22 cellular contexts compared by ENCODE assay signal in the genomic region with DNA sequence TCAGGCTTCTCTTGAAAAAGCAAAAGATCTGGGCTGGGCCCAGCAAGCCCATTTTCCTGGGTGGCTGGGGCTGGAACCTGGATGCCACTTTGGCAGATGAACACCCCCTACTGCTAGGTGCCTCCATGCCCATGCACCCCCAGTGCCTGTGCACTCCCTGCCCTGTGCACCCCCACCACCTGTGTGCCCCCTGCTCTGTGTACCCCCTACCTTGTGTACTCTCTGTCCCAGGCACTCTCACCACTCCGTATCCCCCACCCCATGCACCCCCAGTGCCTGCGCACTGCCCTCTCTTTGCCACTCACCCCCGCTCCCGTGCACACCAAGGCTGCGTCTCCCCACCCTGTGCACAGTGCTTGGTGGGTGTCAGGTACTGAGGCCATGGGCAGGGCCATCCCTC. TPM values are rescaled to one million over a fixed set of nuclear protein-coding genes. Genes with fewer than 3 reads are reported as not detected.
DNase-seq lines count a peak whose midpoint lies in the region; ATAC-seq, FAIRE-seq and TF ChIP-seq lines count a peak whose summit lies in the region.
"Had no signal": no experiment of that assay in that cellular context is flagged by ENCODE, and none has a peak within 500 bp of the region (broad histone marks: within the 10 kb centered on the region; RNA-seq: fewer than 3 reads in every experiment).

No MANE protein-coding gene starts in this region.

- no peak overlapping the region for H2AK5ac ChIP-seq in H1 (ENCODE audit: low read depth, low read length)
- no peak overlapping the region for H2AK5ac ChIP-seq in trophoblast cell (ENCODE audit: low read length)

- H3K27me3 ChIP-seq in PC-9 (ENCODE audit: insufficient read depth, low read depth) (no peaks in the 10 kb centered on the region), H1 (replicated peaks in 1 of 4; ENCODE audit: control insufficient read depth in 3 of 4, extremely low read depth in 1 of 4, insufficient read depth in 3 of 4, low read length in 3 of 4) (no peaks in the 10 kb centered on the region), trophoblast cell (ENCODE audit: insufficient read depth, low read length) (no peaks in the 10 kb centered on the region), right lobe of liver (no peaks in the 10 kb centered on the region)

- no peak for FAIRE-seq in H1 (lab: Jason Lieb, UNC)
- FAIRE-seq: A204.1, GM12892, GM18507, HTR-8/SVneo had no signal

- H2BK5ac ChIP-seq in H1 (ENCODE audit: low read depth, low read length): no peak overlapping the region; the same call in 1 of the 2 replicates
- no peak overlapping the region for H2BK5ac ChIP-seq in trophoblast cell (ENCODE audit: low read depth, low read length, poor library complexity)

- no peak for TF ChIP-seq RAD21 in H1 (IDR thresholded peaks at IDR 0.05 in 1 of 2, conservative IDR thresholded peaks at IDR 0.05 in 1 of 2; ENCODE audit: low read depth in 2 of 2, low read length in 2 of 2)

- H3K23ac ChIP-seq in H1 (ENCODE audit: insufficient read length): no peak overlapping the region
- H3K23ac ChIP-seq in trophoblast cell (ENCODE audit: low read length): no peak overlapping the region

- H3K4me2 ChIP-seq in PC-9 (peak overlapping the region; percentile 85), H1 (ENCODE audit: insufficient read depth in 1 of 2, low read depth in 2 of 2, low read length in 2 of 2) (no peak overlapping the region), trophoblast cell (ENCODE audit: low read length) (no peak overlapping the region)
- H3K4me2 ChIP-seq: GM23338 had no signal

- peaks cover 37% of the 10 kb centered on the region for H3K36me3 Mint-ChIP-seq in Calu3 (ENCODE audit: insufficient read depth, unreplicated experiment)

- TF ChIP-seq CTCF in Calu3 (IDR thresholded peaks at IDR 0.05; ENCODE audit: unreplicated experiment): no peak
- TF ChIP-seq CTCF in PC-9 (conservative IDR thresholded peaks at IDR 0.05): no peak
- TF ChIP-seq CTCF in H1 (IDR thresholded peaks at IDR 0.05; ENCODE audit: control extremely low read depth in 1 of 3, insufficient read depth in 1 of 3, low read depth in 1 of 3, low read length in 3 of 3): no peak
- no peak for TF ChIP-seq CTCF in right lobe of liver (IDR thresholded peaks at IDR 0.05)

- no peak for TF ChIP-seq POLR2A in H1 (IDR thresholded peaks at IDR 0.05; ENCODE audit: control extremely low read depth in 1 of 2, low read depth in 2 of 2, low read length in 2 of 2)
- no peak for TF ChIP-seq POLR2A in right lobe of liver (IDR thresholded peaks at IDR 0.05)

- no peak overlapping the region for H2BK12ac ChIP-seq in H1 (ENCODE audit: low read depth, low read length)
- H2BK12ac ChIP-seq in trophoblast cell (ENCODE audit: low read length): no peak overlapping the region

- H2BK15ac ChIP-seq in H1 (ENCODE audit: low read length): 0 out of 2 replicates have a peak overlapping the region, but pooled peaks have one; percentile 16

- no peak overlapping the region; the same call in 1 of the 2 replicates for H3K27ac ChIP-seq in PC-9
- no peak overlapping the region for H3K27ac ChIP-seq in H1 (ENCODE audit: low read depth, low read length)
- no peak overlapping the region for H3K27ac ChIP-seq in trophoblast cell (ENCODE audit: low read depth, low read length)
- H3K27ac ChIP-seq in right lobe of liver: no peak overlapping the region
- H3K27ac ChIP-seq: C4-2B had no signal

- CTCF ChIA-PET in Calu3 (lab: Charles Lee) (interaction anchor here (1.3 to 4.2 kb wide), 2 partner anchors 8 to 165 kb away, joined by 5 to 40 read pairs; no protein-coding TSS in a partner anchor), PC-9 (lab: Charles Lee) (no interaction called here), H1 (lab: Charles Lee; ENCODE audit: partially characterized antibody) (interaction anchor here (1.5 to 3.4 kb wide), 4 partner anchors 9 to 46 kb away, joined by 3 to 18 read pairs (median 4); no protein-coding TSS in a partner anchor)

- no peak for TF ChIP-seq EP300 in H1 (IDR thresholded peaks at IDR 0.05; ENCODE audit: borderline replicate concordance in 1 of 2, low read depth in 2 of 2, low read length in 2 of 2)

- intact Hi-C loops in Calu3 (cut with micrococcal nuclease; ENCODE audit: unreplicated experiment): loop anchor here (5.0 kb wide), 1 partner anchor 78 kb away; no protein-coding TSS in a partner anchor
- intact Hi-C loops in PC-9 (cut with micrococcal nuclease; ENCODE audit: unreplicated experiment): loop anchor here (5.0 to 10.0 kb wide), 5 partner anchors 263 to 440 kb away; partner anchors contain the start of genes CLTB, FGFR4, HIGD2A and NOP16
- intact Hi-C loops in right lobe of liver (cut with DNase I): no loop called here

- H3K14ac ChIP-seq in H1 (ENCODE audit: insufficient read length) (no peak overlapping the region), trophoblast cell (ENCODE audit: low read length) (no peak overlapping the region)

- H2BK120ac ChIP-seq in H1 (replicated peaks; ENCODE audit: low read depth, low read length): no peak overlapping the region
- no peak overlapping the region for H2BK120ac ChIP-seq in trophoblast cell (ENCODE audit: insufficient read depth, low read length, poor library complexity)

- H4K8ac ChIP-seq in H1 (ENCODE audit: extremely low read depth, insufficient read depth, low read length) (no peak overlapping the region), trophoblast cell (ENCODE audit: low read depth, low read length) (no peak overlapping the region)

- peaks cover 33% of the 10 kb centered on the region for H3K4me1 ChIP-seq in PC-9 (replicated peaks; ENCODE audit: insufficient read depth)
- H3K4me1 ChIP-seq in H1 (replicated peaks in 1 of 4; ENCODE audit: control insufficient read depth in 3 of 4, insufficient read depth in 4 of 4, low read length in 3 of 4): peaks cover 0 to 3% (median 0%) of the 10 kb centered on the region in 4 experiments; a peak in 3 of 7 replicates
- H3K4me1 ChIP-seq in trophoblast cell (ENCODE audit: control insufficient read depth in 1 of 2, insufficient read depth in 2 of 2, low read length in 2 of 2): no peaks in the 10 kb centered on the region
- H3K4me1 ChIP-seq in right lobe of liver: no peaks in the 10 kb centered on the region

- H2AFZ ChIP-seq in PC-9: no peak overlapping the region
- H2AFZ ChIP-seq in H1 (ENCODE audit: low read length): no peak overlapping the region
- no peak overlapping the region for H2AFZ ChIP-seq in trophoblast cell (ENCODE audit: insufficient read depth, low read length, poor library complexity)
- H2AFZ ChIP-seq: GM23338 had no signal

- H3K4me1 Mint-ChIP-seq in Calu3 (ENCODE audit: low read depth, unreplicated experiment): peaks cover 63% of the 10 kb centered on the region

- H3K4me3 Mint-ChIP-seq in Calu3 (ENCODE audit: low read depth, unreplicated experiment): peak overlapping the region; percentile 86
- H3K4me3 Mint-ChIP-seq: CD4-positive, alpha-beta T cell; GM23338; HFFc6 had no signal

- H3K79me2 ChIP-seq in PC-9 (ENCODE audit: low read depth) (peaks cover 9% of the 10 kb centered on the region; the same call in 1 of the 2 replicates), H1 (ENCODE audit: control insufficient read depth in 1 of 2, insufficient read depth in 2 of 2, low read length in 2 of 2) (no peaks in the 10 kb centered on the region), trophoblast cell (ENCODE audit: control insufficient read depth, insufficient read depth, low read length, poor library complexity) (no peaks in the 10 kb centered on the region)

- WGBS in H1 (ENCODE audit: extremely low coverage in 1 of 2, insufficient coverage in 1 of 2, insufficient read length in 1 of 2, insufficient replicate concordance in 2 of 2, low coverage in 1 of 2, low lambda C conversion rate in 2 of 2, missing lambda C conversion rate in 1 of 2), 2 experiments: 94% methylated on average over 5 of the region's 5 CpGs; no CpG with 5 or more reads in 1 of the 2 experiments
- WGBS in trophoblast cell (ENCODE audit: extremely low coverage, insufficient coverage, insufficient read length): no CpG with 5 or more reads among the region's 5 CpGs
- 75% methylated on average over 3 of the region's 5 CpGs for WGBS in right lobe of liver (ENCODE audit: insufficient coverage, low coverage, low lambda C conversion rate, missing lambda C conversion rate)

- H3K23me2 ChIP-seq in H1 (ENCODE audit: low read depth, low read length): peaks cover 5% of the 10 kb centered on the region; the same call in 1 of the 2 replicates

- no peaks in the 10 kb centered on the region for H3K27me3 Mint-ChIP-seq in Calu3 (ENCODE audit: unreplicated experiment)

- H3K9me2 ChIP-seq in PC-9 (ENCODE audit: insufficient read depth): no peaks in the 10 kb centered on the region

- H3K18ac ChIP-seq in H1 (ENCODE audit: extremely low read depth, low read length) (no peak overlapping the region), trophoblast cell (ENCODE audit: low read length) (no peak overlapping the region)

- H4K20me1 ChIP-seq in PC-9 (ENCODE audit: insufficient read depth): no peaks in the 10 kb centered on the region
- peaks cover 0 to 3% of the 10 kb centered on the region in 2 experiments for H4K20me1 ChIP-seq in H1 (replicated peaks in 1 of 2; ENCODE audit: control insufficient read depth in 1 of 2, insufficient read depth in 2 of 2, low read length in 2 of 2)

- no peak overlapping the region for H2BK20ac ChIP-seq in H1 (ENCODE audit: low read length)

- no peaks in the 10 kb centered on the region for H3K9me3 Mint-ChIP-seq in Calu3 (ENCODE audit: low read depth, unreplicated experiment)
- H3K9me3 Mint-ChIP-seq: CD4-positive, alpha-beta T cell; GM23338; HFFc6 had no signal

- H3K36me3 ChIP-seq in PC-9 (ENCODE audit: low read depth): no peaks in the 10 kb centered on the region
- H3K36me3 ChIP-seq in H1 (ENCODE audit: control insufficient read depth in 2 of 4, insufficient read depth in 4 of 4, low read length in 3 of 4): no peaks in the 10 kb centered on the region
- no peaks in the 10 kb centered on the region for H3K36me3 ChIP-seq in trophoblast cell (ENCODE audit: control insufficient read depth in 1 of 2, insufficient read depth in 2 of 2, low read length in 2 of 2)
- no peaks in the 10 kb centered on the region for H3K36me3 ChIP-seq in right lobe of liver

- H3K9ac ChIP-seq in H1 (replicated peaks in 1 of 4; ENCODE audit: extremely low read depth in 1 of 4, low read depth in 3 of 4, low read length in 3 of 4): no peak overlapping the region
- no peak overlapping the region for H3K9ac ChIP-seq in trophoblast cell (ENCODE audit: low read length)

- no peak overlapping the region for H4K12ac ChIP-seq in trophoblast cell (ENCODE audit: low read depth, low read length)

- H4K5ac ChIP-seq in H1 (ENCODE audit: insufficient read length, low read depth, low read length): no peak overlapping the region

- H3K9me3 ChIP-seq in PC-9 (ENCODE audit: insufficient read depth, low read depth): no peaks in the 10 kb centered on the region
- H3K9me3 ChIP-seq in H1 (ENCODE audit: insufficient read depth in 2 of 2, low read depth in 1 of 2, low read length in 1 of 2): no peaks in the 10 kb centered on the region
- no peaks in the 10 kb centered on the region for H3K9me3 ChIP-seq in trophoblast cell (ENCODE audit: insufficient read depth, low read depth, low read length)
- no peaks in the 10 kb centered on the region for H3K9me3 ChIP-seq in right lobe of liver
- H3K9me3 ChIP-seq: Caco-2 had no signal

- H3K4ac ChIP-seq in H1 (replicated peaks; ENCODE audit: insufficient read length, low read depth, low read length): no peak overlapping the region
- H3K4ac ChIP-seq in trophoblast cell (ENCODE audit: low read depth, low read length): no peak overlapping the region

- ATAC-seq in right lobe of liver: no peak

- H3K56ac ChIP-seq in H1 (replicated peaks; ENCODE audit: insufficient read length, low read depth, low read length): no peak overlapping the region

- no peaks in the 10 kb centered on the region for H3K79me1 ChIP-seq in H1 (ENCODE audit: low read depth, low read length)
- no peaks in the 10 kb centered on the region for H3K79me1 ChIP-seq in trophoblast cell (ENCODE audit: low read length)

- POLR2A ChIA-PET in PC-9 (lab: Charles Lee; ENCODE audit: unreplicated experiment): no interaction called here
- POLR2A ChIA-PET in H1 (lab: Charles Lee; ENCODE audit: partially characterized antibody): interaction anchor here (0.6 kb wide), 1 partner anchor 286 kb away, joined by 3 read pairs; no protein-coding TSS in a partner anchor

- H3K4me3 ChIP-seq in PC-9: peak overlapping the region; percentile 56; the same call in 1 of the 2 replicates
- H3K4me3 ChIP-seq in H1 (ENCODE audit: extremely low read depth in 1 of 4, insufficient read depth in 2 of 4, low read depth in 3 of 4, low read length in 4 of 4): no peak overlapping the region
- peak overlapping the region; percentile 31 for H3K4me3 ChIP-seq in trophoblast cell (ENCODE audit: low read depth, low read length)
- H3K4me3 ChIP-seq in right lobe of liver: no peak overlapping the region
- H3K4me3 ChIP-seq: GM23338 had no signal

- peaks cover 30% of the 10 kb centered on the region for H3F3A ChIP-seq in PC-9 (ENCODE audit: insufficient read depth, low read depth)

- no TSS peak for BruUV-seq in Calu3 (replicated peaks; lab: Mats Ljungman, UMichigan)
- no TSS peak for BruUV-seq in PC-9 (replicated peaks; lab: Mats Ljungman, UMichigan)

- peak overlapping the region; percentile 97 for H3K27ac Mint-ChIP-seq in Calu3 (ENCODE audit: unreplicated experiment)
- H3K27ac Mint-ChIP-seq: CD4-positive, alpha-beta T cell; GM23338; HFFc6 had no signal

- DNase-seq in Calu3 (no peak), PC-9 (no peak), H1 (ENCODE audit: low read depth in 1 of 2, low spot score in 2 of 2) (no peak), trophoblast cell (no peak), NCI-H2171 (lab: John Stamatoyannopoulos, UW) (no peak), right lobe of liver (no peak), cortex of kidney (lab: John Stamatoyannopoulos, UW) (no peak)
- DNase-seq: AML-193; Caco-2; CD4-positive, alpha-beta T cell; DMS153; DMS79; GDM1; HFFc6; IMR-90 had no signal

- no peak overlapping the region for H4K91ac ChIP-seq in H1 (replicated peaks; ENCODE audit: insufficient read length, low read length)
- H4K91ac ChIP-seq in trophoblast cell (ENCODE audit: low read depth, low read length): no peak overlapping the region

RNA-seq across cellular contexts. Expression of gene UNC5A, which starts 14.2 kb away (rescaled TPM):
- 19.5 and 20.2 TPM in 2 replicates for total RNA-seq in Calu3 (2022)
- 3.1 and 3.6 TPM in 2 replicates for total RNA-seq in PC-9 (2021)
- total RNA-seq in H1 (2021; fragmentation: NEBNext Ultra II Directional; extraction: Animal tissue kit (Norgen Biotek cat#: 25700)): 4.0 and 4.1 TPM in 2 replicates
- 7.6 and 11.1 TPM in 2 replicates for polyA plus RNA-seq in H1 (2011; rRNA removed)
- polyA plus RNA-seq in H1 (2011; cell fraction: cytosol; rRNA removed): 5.5 TPM
- polyA plus RNA-seq in H1 (2011; cell fraction: nucleus; rRNA removed): 11.1 TPM
- polyA plus RNA-seq in H1 (2012, experiment 1 of 2): 4.2 to 10.8 TPM (median 8.7 TPM) in 4 replicates
- 5.7 TPM for polyA plus RNA-seq in H1 (2012, experiment 2 of 2)
- 3.8 TPM for polyA plus RNA-seq in H1 (2013, experiment 1 of 2)
- polyA plus RNA-seq in H1 (2013, experiment 2 of 2): 4.2 TPM
- 4.4 and 5.4 TPM in 2 replicates for polyA minus RNA-seq in H1 (2011; rRNA and poly(A)+ RNA removed)
- polyA minus RNA-seq in H1 (2011; cell fraction: cytosol; rRNA and poly(A)+ RNA removed): 5.1 TPM
- 4.8 TPM for polyA minus RNA-seq in H1 (2011; cell fraction: nucleus; rRNA and poly(A)+ RNA removed)
- 0.01 and 0.03 TPM in 2 replicates for polyA plus RNA-seq in trophoblast cell (2013)
- total RNA-seq in right lobe of liver: not detected
- total RNA-seq: Caco-2; CD4-positive, alpha-beta T cell; HFFc6; IMR-90 had no signal
- polyA plus RNA-seq: BJ, IMR-90 had no signal

Comparison
In these comparisons a context has a peak if more than half of its experiments do, and no peak if none do; other contexts are left out.
1. H3K4me3 ChIP-seq: peak in PC-9 (single experiment) and trophoblast cell (single experiment); none in H1 (0 of 4) and right lobe of liver (0 of 3).
2. intact Hi-C loops: an anchor here in Calu3 (5.0 kb wide) and PC-9 (5.0 to 10.0 kb wide); none called in right lobe of liver.